Comparison of ENCODE assay signal across 20 cellular contexts in genomic region chr10:121375201-121375600, GRCh38.
DNase-seq lines count a peak whose midpoint lies in the region; ATAC-seq and TF ChIP-seq lines count a peak whose summit lies in the region.
"Had no signal": no experiment of that assay in that cellular context is flagged by ENCODE, and none has a peak within 500 bp of the region (broad histone marks: within the 10 kb centered on the region; RNA-seq: fewer than 3 reads in every experiment).

No MANE protein-coding gene starts in this region.

- no peak overlapping the region for H3K4me3 ChIP-seq in GM23338
- no peak overlapping the region for H3K4me3 ChIP-seq in smooth muscle cell
- H3K4me3 ChIP-seq: GM12878 had no signal

- H3K4me3 Mint-ChIP-seq in GM23338, result no peak overlapping the region
- no peak overlapping the region for H3K4me3 Mint-ChIP-seq in stimulated activated memory B cell treated with anti-CD40 and anti-IgM and Interleukin-4, amounts not matched to agents 10 μg/mL and 1 μg/mL and 100 μg/mL, for 72 hours
- H3K4me3 Mint-ChIP-seq: CD4-positive, alpha-beta memory T cell had no signal

- H3K4me2 ChIP-seq in GM23338 (no peak overlapping the region), smooth muscle cell (no peak overlapping the region)
- H3K4me2 ChIP-seq: KMS-11 had no signal

- H3K36me3 ChIP-seq in GM23338 (ENCODE audit: insufficient read depth), result no peaks in the 10 kb centered on the region; the same call in 1 of the 2 replicates
- no peaks in the 10 kb centered on the region for H3K36me3 ChIP-seq in smooth muscle cell (ENCODE audit: low read depth)

- no peaks in the 10 kb centered on the region for H3K27me3 Mint-ChIP-seq in GM23338 (ENCODE audit: insufficient read depth, low read depth, poor library complexity)
- H3K27me3 Mint-ChIP-seq in stimulated activated memory B cell treated with anti-CD40 and anti-IgM and Interleukin-4, amounts not matched to agents 10 μg/mL and 1 μg/mL and 100 μg/mL, for 72 hours, result peaks cover 8% of the 10 kb centered on the region

- DNase-seq in GM23338 (ENCODE audit: low spot score) (peak; percentile 16), NCI-H2227 (lab: John Stamatoyannopoulos, UW; ENCODE audit: unreplicated experiment) (peak; percentile 36), left kidney (ENCODE audit: low read depth, low spot score) (peak; percentile 56), smooth muscle cell (lab: John Stamatoyannopoulos, UW; ENCODE audit: unreplicated experiment) (no peak), NCI-H1048 (lab: John Stamatoyannopoulos, UW) (no peak)
- DNase-seq in activated CD8-positive, alpha-beta memory T cell treated with anti-CD3 and anti-CD28 coated beads for 24 hours, result no peak
- DNase-seq: ACHN; AML-193; Calu3; CD4-positive, alpha-beta memory T cell; DMS53; DND-41; EL had no signal

- TF ChIP-seq CTCF in GM23338 (conservative IDR thresholded peaks at IDR 0.05; ENCODE audit: low read depth in 2 of 2), result no peak
- no peak for TF ChIP-seq CTCF in smooth muscle cell (IDR thresholded peaks at IDR 0.05; ENCODE audit: borderline replicate concordance, insufficient read depth, poor library complexity, severe bottlenecking)

- no peaks in the 10 kb centered on the region for H3K9me3 Mint-ChIP-seq in GM23338
- peaks cover 12% of the 10 kb centered on the region for H3K9me3 Mint-ChIP-seq in stimulated activated memory B cell treated with anti-CD40 and anti-IgM and Interleukin-4, amounts not matched to agents 10 μg/mL and 1 μg/mL and 100 μg/mL, for 72 hours

- no peak overlapping the region for H3K9ac ChIP-seq in smooth muscle cell (ENCODE audit: low read depth)
- H3K9ac ChIP-seq: KMS-11 had no signal

- H3K27me3 ChIP-seq in GM23338 (ENCODE audit: insufficient read depth) (no peaks in the 10 kb centered on the region), smooth muscle cell (ENCODE audit: low read depth) (no peaks in the 10 kb centered on the region)

- H3K27ac Mint-ChIP-seq in GM23338, result no peak overlapping the region
- no peak overlapping the region for H3K27ac Mint-ChIP-seq in stimulated activated memory B cell treated with anti-CD40 and anti-IgM and Interleukin-4, amounts not matched to agents 10 μg/mL and 1 μg/mL and 100 μg/mL, for 72 hours
- H3K27ac Mint-ChIP-seq: CD4-positive, alpha-beta memory T cell had no signal

- no peaks in the 10 kb centered on the region for H3K9me2 ChIP-seq in GM23338 (ENCODE audit: insufficient read depth)

- H3K79me2 ChIP-seq in GM23338 (replicated peaks; ENCODE audit: insufficient read depth), result no peaks in the 10 kb centered on the region
- no peaks in the 10 kb centered on the region for H3K79me2 ChIP-seq in smooth muscle cell (ENCODE audit: low read depth)

- H3K9me3 ChIP-seq in smooth muscle cell (replicated peaks; ENCODE audit: low read depth), result no peaks in the 10 kb centered on the region

- H3K4me1 ChIP-seq in GM23338 (ENCODE audit: insufficient read depth) (no peaks in the 10 kb centered on the region), smooth muscle cell (ENCODE audit: low read depth) (no peaks in the 10 kb centered on the region)

- H4K20me1 ChIP-seq in GM23338 (replicated peaks; ENCODE audit: insufficient read depth), result no peaks in the 10 kb centered on the region
- H4K20me1 ChIP-seq in smooth muscle cell (ENCODE audit: low read depth), result no peaks in the 10 kb centered on the region

- H3K27ac ChIP-seq in GM23338 (ENCODE audit: low read depth), result no peak overlapping the region
- no peak overlapping the region for H3K27ac ChIP-seq in smooth muscle cell (ENCODE audit: low read depth)
- H3K27ac ChIP-seq: C4-2B, HL-60, KMS-11 had no signal

- WGBS in smooth muscle cell (ENCODE audit: low lambda C conversion rate), result 59% methylated on average over 6 of the region's 6 CpGs

- H2AFZ ChIP-seq in GM23338, result peak overlapping the region; percentile 38; the same call in 1 of the 2 replicates
- H2AFZ ChIP-seq in smooth muscle cell (ENCODE audit: low read depth), result peak overlapping the region; percentile 40

- no peaks in the 10 kb centered on the region for H3F3A ChIP-seq in GM23338 (replicated peaks; ENCODE audit: low read depth)
- no peaks in the 10 kb centered on the region for H3F3A ChIP-seq in smooth muscle cell (ENCODE audit: low read depth)

- H3K4me1 Mint-ChIP-seq in GM23338, result no peaks in the 10 kb centered on the region
- H3K4me1 Mint-ChIP-seq in stimulated activated memory B cell treated with anti-CD40 and anti-IgM and Interleukin-4, amounts not matched to agents 10 μg/mL and 1 μg/mL and 100 μg/mL, for 72 hours, result no peaks in the 10 kb centered on the region
- H3K4me1 Mint-ChIP-seq: CD4-positive, alpha-beta memory T cell had no signal

- ATAC-seq in GM23338 (no peak), GM19351 (IDR thresholded peaks at IDR 0.05; ENCODE audit: unreplicated experiment) (no peak)
- ATAC-seq in stimulated activated memory B cell treated with anti-CD40 and anti-IgM and Interleukin-4, amounts not matched to agents 10 μg/mL and 1 μg/mL and 100 μg/mL, for 72 hours, result no peak
- ATAC-seq: GM12878, HCT116 had no signal

- H3K36me3 Mint-ChIP-seq in GM23338 (ENCODE audit: low read depth), result no peaks in the 10 kb centered on the region
- no peaks in the 10 kb centered on the region for H3K36me3 Mint-ChIP-seq in stimulated activated memory B cell treated with anti-CD40 and anti-IgM and Interleukin-4, amounts not matched to agents 10 μg/mL and 1 μg/mL and 100 μg/mL, for 72 hours
- H3K36me3 Mint-ChIP-seq: CD4-positive, alpha-beta memory T cell had no signal

TF ChIP-seq in GM23338, 12 proteins besides CTCF, POLR2A, EP300 and RAD21 (continues in another document):
- TF ChIP-seq JUNB (IDR thresholded peaks at IDR 0.05; ENCODE audit: unreplicated experiment) (no peak), STAT1 (IDR thresholded peaks at IDR 0.05; ENCODE audit: unreplicated experiment) (no peak), REST (IDR thresholded peaks at IDR 0.05; ENCODE audit: unreplicated experiment) (no peak), NANOG (IDR thresholded peaks at IDR 0.05; ENCODE audit: borderline replicate concordance) (no peak), EZH2phosphoT487 (IDR thresholded peaks at IDR 0.05; ENCODE audit: unreplicated experiment) (no peak), ZNF331 (CRISPR knock-in tag; IDR thresholded peaks at IDR 0.05; ENCODE audit: low read depth) (no peak), POLR2AphosphoS5 (IDR thresholded peaks at IDR 0.05; ENCODE audit: low read depth) (no peak), ETS1 (IDR thresholded peaks at IDR 0.05) (no peak), CREB1 (CRISPR knock-in tag; IDR thresholded peaks at IDR 0.05; ENCODE audit: low read depth) (no peak), ZNF114 (CRISPR knock-in tag; IDR thresholded peaks at IDR 0.05) (no peak)

Comparison
In these comparisons a context has a peak if more than half of its experiments do, and no peak if none do; other contexts are left out.
1. DNase-seq: peak in GM23338 (single experiment), NCI-H2227 (single experiment) and left kidney (single experiment); none in smooth muscle cell (single experiment), activated CD8-positive, alpha-beta memory T cell treated with anti-CD3 and anti-CD28 coated beads for 24 hours (single experiment) and NCI-H1048 (single experiment).